In genomic region chrX:125198546-125198945, GRCh38 we compare ENCODE assay signal across 15 cellular contexts.
A peak's percentile ranks its signal among the peaks of the same experiment; 100 is the strongest.
DNase-seq lines count a peak whose midpoint lies in the region; FAIRE-seq and TF ChIP-seq lines count a peak whose summit lies in the region.
"Had no signal": no experiment of that assay in that cellular context is flagged by ENCODE, and none has a peak within 500 bp of the region (broad histone marks: within the 10 kb centered on the region; RNA-seq: fewer than 3 reads in every experiment).

No MANE protein-coding gene starts in this region.

- DNase-seq in G401 (ENCODE audit: low spot score) (peak; percentile 56), NCI-H1694 treated with DMSO at 0.1 percent for 48 hours (lab: John Stamatoyannopoulos, UW) (peak; percentile 60), NCI-H82 treated with DMSO at 0.1 percent for 48 hours (lab: John Stamatoyannopoulos, UW; ENCODE audit: unreplicated experiment) (peak; percentile 38), NCI-H1436 (lab: John Stamatoyannopoulos, UW) (no peak), HTR-8/SVneo (ENCODE audit: insufficient read length, low spot score) (no peak), D721Med (ENCODE audit: insufficient read length, low spot score) (no peak)
- DNase-seq: CD8-positive, alpha-beta memory T cell; DMS79; HCEC 1CT; HFFc6 had no signal

- in situ Hi-C loops in G401 (cut with HindIII; ENCODE audit: low sequenced_read_pairs): no loop called here

- no peak for TF ChIP-seq CTCF in D721Med (IDR thresholded peaks at IDR 0.05; ENCODE audit: insufficient read depth, missing control alignments)

- FAIRE-seq in HTR-8/SVneo (lab: Jason Lieb, UNC): no peak
- no peak for FAIRE-seq in D721Med (lab: Jason Lieb, UNC)
- FAIRE-seq: A549, G401.6, GM12892, GM19239, K562 had no signal

Comparison
In these comparisons a context has a peak if more than half of its experiments do, and no peak if none do; other contexts are left out.
1. DNase-seq: peak in G401 (single experiment), NCI-H1694 treated with DMSO at 0.1 percent for 48 hours (single experiment) and NCI-H82 treated with DMSO at 0.1 percent for 48 hours (single experiment); none in NCI-H1436 (single experiment), HTR-8/SVneo (single experiment) and D721Med (single experiment).